11 cellular contexts compared by ENCODE assay signal in the genomic region with DNA sequence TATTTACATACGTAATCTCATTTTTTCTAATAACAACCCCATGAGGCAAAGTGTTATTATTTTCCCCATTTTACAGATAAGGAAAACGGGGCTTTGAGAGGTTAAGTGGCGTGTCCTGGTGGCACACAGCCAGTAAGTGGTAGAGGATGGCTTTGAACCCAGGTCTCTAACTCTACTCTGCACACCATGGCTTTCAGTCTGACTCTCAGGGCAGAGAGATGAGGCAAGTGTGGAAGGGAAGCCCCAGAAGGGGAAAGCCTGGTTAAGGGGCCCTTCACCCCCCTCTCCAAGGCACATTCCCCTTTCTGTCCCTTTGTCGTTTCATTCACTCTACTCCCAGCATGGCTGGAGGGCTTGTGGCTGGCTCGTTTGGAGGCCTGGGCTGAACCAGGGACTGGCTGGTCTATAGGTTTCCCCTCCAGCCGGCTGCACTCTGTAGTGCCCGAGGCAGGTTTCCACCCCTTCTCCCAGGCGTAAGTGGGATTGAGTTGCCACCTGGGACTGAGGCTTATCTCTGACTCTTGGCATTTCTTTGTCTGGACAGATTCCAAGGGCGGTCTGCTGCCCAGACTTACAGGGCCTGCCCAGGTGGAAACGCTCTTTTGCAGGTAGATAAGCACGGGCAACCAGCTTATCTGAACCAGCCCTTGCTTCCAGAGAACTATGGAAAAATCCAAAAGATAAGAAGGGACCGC. TPM values are rescaled to one million over a fixed set of nuclear protein-coding genes. Genes with fewer than 3 reads are reported as not detected.
DNase-seq lines count a peak whose midpoint lies in the region; ATAC-seq, FAIRE-seq and TF ChIP-seq lines count a peak whose summit lies in the region.
"Had no signal": no experiment of that assay in that cellular context is flagged by ENCODE, and none has a peak within 500 bp of the region (broad histone marks: within the 10 kb centered on the region; RNA-seq: fewer than 3 reads in every experiment).

No MANE protein-coding gene starts in this region.

- peaks cover 3% of the 10 kb centered on the region for H3K36me3 Mint-ChIP-seq in effector memory CD8-positive, alpha-beta T cell (ENCODE audit: insufficient read depth)
- peaks cover 13% of the 10 kb centered on the region for H3K36me3 Mint-ChIP-seq in T-helper 2 cell treated with Interferon-gamma antibody and Interleukin-4, amounts not matched to agents 5 μg/mL and 100 μg/mL, for 36 hours (ENCODE audit: low read depth)
- peaks cover 1% of the 10 kb centered on the region for H3K36me3 Mint-ChIP-seq in activated CD8-positive, alpha-beta memory T cell treated with anti-CD3 and anti-CD28 coated beads, Interleukin-2, amount 10 ng/mL, durations not matched to agents 7 days and 5 days

- intact Hi-C loops in pancreas (cut with DNase I): no loop called here

- ATAC-seq in effector memory CD8-positive, alpha-beta T cell (replicated peaks): no peak
- ATAC-seq in pancreas: peak; percentile 85 to 90 (median 88)
- ATAC-seq in HG02970 (IDR thresholded peaks at IDR 0.05; ENCODE audit: low FRiP score, unreplicated experiment): no peak
- no peak for ATAC-seq in activated CD8-positive, alpha-beta memory T cell treated with anti-CD3 and anti-CD28 coated beads, Interleukin-2, amount 10 ng/mL, durations not matched to agents 7 days and 5 days
- ATAC-seq: activated CD4-positive, CD25-positive, alpha-beta regulatory T cell treated with anti-CD3 and anti-CD28 coated beads, Interleukin-2, amount 50 U/mL, for 24 hours had no signal

- peaks cover 0 to 12% (median 3%) of the 10 kb centered on the region in 3 donors for H3K36me3 ChIP-seq in pancreas

- DNase-seq in D721Med (ENCODE audit: insufficient read length, low spot score) (peak; percentile 72), LoVo (ENCODE audit: low spot score) (peak; percentile 83), pancreas (peak; percentile 70 to 92 (median 89)), DMS153 (lab: John Stamatoyannopoulos, UW) (no peak)
- no peak for DNase-seq in effector memory CD8-positive, alpha-beta T cell
- DNase-seq in T-helper 2 cell treated with Interferon-gamma antibody and Interleukin-4, amounts not matched to agents 5 μg/mL and 100 μg/mL, for 36 hours (ENCODE audit: low spot score): no peak
- DNase-seq in activated CD8-positive, alpha-beta memory T cell treated with anti-CD3 and anti-CD28 coated beads, Interleukin-2, amount 10 ng/mL, durations not matched to agents 7 days and 5 days: no peak
- DNase-seq: Kasumi-1 had no signal

- peaks cover 24 to 33% of the 10 kb centered on the region in 2 donors for H3K4me1 Mint-ChIP-seq in effector memory CD8-positive, alpha-beta T cell (ENCODE audit: low read depth in 2 of 2)
- peaks cover 16% of the 10 kb centered on the region for H3K4me1 Mint-ChIP-seq in T-helper 2 cell treated with Interferon-gamma antibody and Interleukin-4, amounts not matched to agents 5 μg/mL and 100 μg/mL, for 36 hours (ENCODE audit: low read depth)
- H3K4me1 Mint-ChIP-seq in activated CD8-positive, alpha-beta memory T cell treated with anti-CD3 and anti-CD28 coated beads, Interleukin-2, amount 10 ng/mL, durations not matched to agents 7 days and 5 days: peaks cover 41% of the 10 kb centered on the region

- TF ChIP-seq CTCF in D721Med (IDR thresholded peaks at IDR 0.05; ENCODE audit: insufficient read depth, missing control alignments) (no peak), pancreas (IDR thresholded peaks at IDR 0.05) (no peak)

- WGBS in pancreas, 2 donors: 17 to 22% methylated on average over 12 of the region's 12 CpGs

- no peak overlapping the region for H3K4me3 ChIP-seq in pancreas

- H3K27ac ChIP-seq in pancreas: peak overlapping the region; percentile 58 to 78 (median 72)

- peaks cover 35 to 47% (median 39%) of the 10 kb centered on the region in 3 donors for H3K4me1 ChIP-seq in pancreas

- no peaks in the 10 kb centered on the region for H3K27me3 ChIP-seq in pancreas

- H3K9me3 ChIP-seq in pancreas: no peaks in the 10 kb centered on the region

- H3K9me3 Mint-ChIP-seq in effector memory CD8-positive, alpha-beta T cell: no peaks in the 10 kb centered on the region
- H3K9me3 Mint-ChIP-seq in T-helper 2 cell treated with Interferon-gamma antibody and Interleukin-4, amounts not matched to agents 5 μg/mL and 100 μg/mL, for 36 hours: no peaks in the 10 kb centered on the region
- no peaks in the 10 kb centered on the region for H3K9me3 Mint-ChIP-seq in activated CD8-positive, alpha-beta memory T cell treated with anti-CD3 and anti-CD28 coated beads, Interleukin-2, amount 10 ng/mL, durations not matched to agents 7 days and 5 days (ENCODE audit: low read depth)

- H3K27me3 Mint-ChIP-seq in effector memory CD8-positive, alpha-beta T cell: no peaks in the 10 kb centered on the region
- no peaks in the 10 kb centered on the region for H3K27me3 Mint-ChIP-seq in T-helper 2 cell treated with Interferon-gamma antibody and Interleukin-4, amounts not matched to agents 5 μg/mL and 100 μg/mL, for 36 hours (ENCODE audit: low read depth)
- no peaks in the 10 kb centered on the region for H3K27me3 Mint-ChIP-seq in activated CD8-positive, alpha-beta memory T cell treated with anti-CD3 and anti-CD28 coated beads, Interleukin-2, amount 10 ng/mL, durations not matched to agents 7 days and 5 days

- H3K4me3 Mint-ChIP-seq in effector memory CD8-positive, alpha-beta T cell: no peak overlapping the region
- no peak overlapping the region for H3K4me3 Mint-ChIP-seq in T-helper 2 cell treated with Interferon-gamma antibody and Interleukin-4, amounts not matched to agents 5 μg/mL and 100 μg/mL, for 36 hours
- H3K4me3 Mint-ChIP-seq in activated CD8-positive, alpha-beta memory T cell treated with anti-CD3 and anti-CD28 coated beads, Interleukin-2, amount 10 ng/mL, durations not matched to agents 7 days and 5 days: no peak overlapping the region

- CTCF ChIA-PET in activated CD8-positive, alpha-beta memory T cell treated with anti-CD3 and anti-CD28 coated beads, Interleukin-2, amount 10 ng/mL, durations not matched to agents 7 days and 5 days (lab: Charles Lee): interaction anchor here (0.7 kb wide), 1 partner anchor 326 kb away, joined by 3 read pairs; no protein-coding TSS in a partner anchor

- H3K27ac Mint-ChIP-seq in effector memory CD8-positive, alpha-beta T cell: peak overlapping the region; percentile 18 to 74
- no peak overlapping the region for H3K27ac Mint-ChIP-seq in T-helper 2 cell treated with Interferon-gamma antibody and Interleukin-4, amounts not matched to agents 5 μg/mL and 100 μg/mL, for 36 hours
- H3K27ac Mint-ChIP-seq in activated CD8-positive, alpha-beta memory T cell treated with anti-CD3 and anti-CD28 coated beads, Interleukin-2, amount 10 ng/mL, durations not matched to agents 7 days and 5 days: no peak overlapping the region

- FAIRE-seq in D721Med (lab: Jason Lieb, UNC): no peak
- no peak for FAIRE-seq in pancreas (lab: Jason Lieb, UNC)

RNA-seq across cellular contexts. Expression of a gene that starts 12.1 kb away (rescaled TPM):
- 10 to 100 TPM; 33.1 to 63.9 (median 38.4) TPM for total RNA-seq in pancreas
- 10 to 100 TPM; 32.5 to 39.3 TPM for polyA plus RNA-seq in pancreas
- 10 to 100 TPM in 1 of 2 experiments, 1 to 10 TPM in 1; 6.0 to 13.8 TPM for total RNA-seq in activated CD8-positive, alpha-beta memory T cell treated with anti-CD3 and anti-CD28 coated beads, Interleukin-2, amount 10 ng/mL, durations not matched to agents 7 days and 5 days

RNA-seq across cellular contexts. Expression of a gene that starts 20.5 kb away (rescaled TPM):
- 10 to 100 TPM; 70.4 to 88.6 (median 79.3) TPM for total RNA-seq in pancreas
- polyA plus RNA-seq in pancreas: 100 to 1,000 TPM; 153 to 162 TPM
- total RNA-seq in activated CD8-positive, alpha-beta memory T cell treated with anti-CD3 and anti-CD28 coated beads, Interleukin-2, amount 10 ng/mL, durations not matched to agents 7 days and 5 days: 100 to 1,000 TPM; 120 to 127 TPM

RNA-seq across cellular contexts. Expression of a gene that starts 20.7 kb away (rescaled TPM):
- 1 to 10 TPM; 2.6 to 7.0 (median 4.4) TPM for total RNA-seq in pancreas
- polyA plus RNA-seq in pancreas: 1 to 10 TPM; 2.0 to 3.3 TPM
- total RNA-seq in activated CD8-positive, alpha-beta memory T cell treated with anti-CD3 and anti-CD28 coated beads, Interleukin-2, amount 10 ng/mL, durations not matched to agents 7 days and 5 days: 1 to 10 TPM; 7.0 to 9.8 TPM

RNA-seq across cellular contexts. Expression of a gene that starts 36.1 kb away (rescaled TPM):
- under 1 TPM in 4 of 6 donors, not detected in 2; 0.19 to 0.46 (median 0.35) TPM for total RNA-seq in pancreas
- polyA plus RNA-seq in pancreas: 1 to 10 TPM; 1.3 to 2.4 TPM
- total RNA-seq in activated CD8-positive, alpha-beta memory T cell treated with anti-CD3 and anti-CD28 coated beads, Interleukin-2, amount 10 ng/mL, durations not matched to agents 7 days and 5 days: 1 to 10 TPM in 1 of 2 experiments, under 1 TPM in 1; 0.80 to 1.1 TPM
- total RNA-seq: aorta had no signal
- polyA plus RNA-seq: aorta had no signal

RNA-seq across cellular contexts. Expression of a gene that starts 52.2 kb away (rescaled TPM):
- 10 to 100 TPM; 19.3 to 37.7 (median 26.9) TPM for total RNA-seq in pancreas
- 10 to 100 TPM; 25.0 to 46.8 TPM for polyA plus RNA-seq in pancreas
- total RNA-seq in activated CD8-positive, alpha-beta memory T cell treated with anti-CD3 and anti-CD28 coated beads, Interleukin-2, amount 10 ng/mL, durations not matched to agents 7 days and 5 days: 10 to 100 TPM; 30.1 to 34.9 TPM

Comparison
In these comparisons a context has a peak if more than half of its experiments do, and no peak if none do; other contexts are left out.
1. DNase-seq: peak in D721Med (single experiment), LoVo (single experiment) and pancreas (6 of 6); none in effector memory CD8-positive, alpha-beta T cell (0 of 3), T-helper 2 cell treated with Interferon-gamma antibody and Interleukin-4, amounts not matched to agents 5 μg/mL and 100 μg/mL, for 36 hours (single experiment), DMS153 (single experiment) and activated CD8-positive, alpha-beta memory T cell treated with anti-CD3 and anti-CD28 coated beads, Interleukin-2, amount 10 ng/mL, durations not matched to agents 7 days and 5 days (single experiment).
2. ATAC-seq: peak in pancreas (4 of 4); none in effector memory CD8-positive, alpha-beta T cell (single experiment), HG02970 (single experiment) and activated CD8-positive, alpha-beta memory T cell treated with anti-CD3 and anti-CD28 coated beads, Interleukin-2, amount 10 ng/mL, durations not matched to agents 7 days and 5 days (single experiment).
3. H3K27ac Mint-ChIP-seq: peak in effector memory CD8-positive, alpha-beta T cell (2 of 2); none in T-helper 2 cell treated with Interferon-gamma antibody and Interleukin-4, amounts not matched to agents 5 μg/mL and 100 μg/mL, for 36 hours (single experiment) and activated CD8-positive, alpha-beta memory T cell treated with anti-CD3 and anti-CD28 coated beads, Interleukin-2, amount 10 ng/mL, durations not matched to agents 7 days and 5 days (single experiment).